In genomic region chr2:25042321-25043240, GRCh38 we compare ENCODE assay signal across 8 cellular contexts. TPM values are rescaled to one million over a fixed set of nuclear protein-coding genes. Genes with fewer than 3 reads are reported as not detected.
DNase-seq lines count a peak whose midpoint lies in the region; ATAC-seq, FAIRE-seq and TF ChIP-seq lines count a peak whose summit lies in the region.

No MANE protein-coding gene starts in this region.

- no peaks in the 10 kb centered on the region for H3K9me2 ChIP-seq in OCI-LY7 (ENCODE audit: insufficient read depth, low read length)

- no peaks in the 10 kb centered on the region for H3K36me3 ChIP-seq in ES-I3 (ENCODE audit: insufficient read depth, low read length)
- H3K36me3 ChIP-seq in OCI-LY7 (ENCODE audit: insufficient read depth, low read length) = no peaks in the 10 kb centered on the region
- no peaks in the 10 kb centered on the region for H3K36me3 ChIP-seq in K562 (ENCODE audit: control insufficient read depth, insufficient read depth, low read length)

- CTCF ChIA-PET in OCI-LY7 (lab: Charles Lee; ENCODE audit: unreplicated experiment) (no interaction called here), K562 (lab: Yijun Ruan, JAX; ENCODE audit: low intra/inter-chr PET ratio) (no interaction called here)

- no peaks in the 10 kb centered on the region for H3K9me1 ChIP-seq in K562 (ENCODE audit: control insufficient read depth, insufficient read depth, low read length)

- peaks cover 6% of the 10 kb centered on the region; the same call in 1 of the 2 replicates for H3K4me1 ChIP-seq in ES-I3 (ENCODE audit: insufficient read depth, low read length)
- H3K4me1 ChIP-seq in OCI-LY7 (ENCODE audit: insufficient read depth, low read length, poor library complexity, severe bottlenecking) = peaks cover 13% of the 10 kb centered on the region
- peaks cover 5 to 20% of the 10 kb centered on the region in 2 experiments; a peak in 3 of 5 replicates for H3K4me1 ChIP-seq in K562 (replicated peaks in 1 of 2; ENCODE audit: control insufficient read depth in 2 of 2, insufficient read depth in 2 of 2, low read length in 2 of 2)

- BruUV-seq in OCI-LY7 (replicated peaks; lab: Mats Ljungman, UMichigan) = no TSS peak
- BruUV-seq in K562 (replicated peaks; lab: Mats Ljungman, UMichigan) = no TSS peak

- DNase-seq in OCI-LY7 (ENCODE audit: low spot score) = no peak
- DNase-seq in K562 (ENCODE audit: extremely low read depth in 1 of 4, low spot score in 3 of 4) = peak in 3 of 4 experiments; percentile 8 to 16 (median 16)
- DNase-seq in iPS-NIHi11 (ENCODE audit: low spot score) = peak; percentile 60
- no peak for DNase-seq in skeletal muscle cell (ENCODE audit: low read depth)
- no peak for DNase-seq in superior temporal gyrus (ENCODE audit: extremely low spot score)

- POLR2A ChIA-PET in OCI-LY7 (lab: Charles Lee) (no interaction called here), K562 (lab: Yijun Ruan, JAX) (interaction anchor here (0.6 to 1.4 kb wide), 3 partner anchors 9 to 20 kb away, joined by 3 to 4 read pairs (median 3); no protein-coding TSS in a partner anchor)

- H2AFZ ChIP-seq in OCI-LY7 (ENCODE audit: low read length) = 0 out of 2 replicates have a peak overlapping the region, but pooled peaks have one; percentile 8
- H2AFZ ChIP-seq in K562 (ENCODE audit: low read depth, low read length) = peak overlapping the region; percentile 55; the same call in 1 of the 2 replicates

- TF ChIP-seq POLR2A in K562 (conservative IDR thresholded peaks at IDR 0.05) (no peak), GM18505 (IDR thresholded peaks at IDR 0.05; ENCODE audit: borderline replicate concordance, extremely low read depth, insufficient read depth, insufficient read length) (no peak)

- peaks cover 41 to 80% of the 10 kb centered on the region in 2 experiments for H3K27me3 ChIP-seq in K562 (ENCODE audit: control insufficient read depth in 2 of 2, insufficient read depth in 2 of 2, low read length in 2 of 2)

- H3K9ac ChIP-seq in ES-I3 (ENCODE audit: low read depth, low read length) (peak overlapping the region; percentile 88), K562 (ENCODE audit: insufficient read depth in 1 of 2, low read depth in 2 of 2, low read length in 2 of 2) (peak overlapping the region in 1 of 2 experiments; percentile 77; a peak in 2 of 4 replicates)

- intact Hi-C loops in OCI-LY7 (cut with micrococcal nuclease; ENCODE audit: unreplicated experiment) = no loop called here
- intact Hi-C loops in K562 (cut with micrococcal nuclease) = no loop called here

- H3K79me2 ChIP-seq in OCI-LY7 (ENCODE audit: insufficient read depth, low read depth, low read length) (no peaks in the 10 kb centered on the region), K562 (ENCODE audit: control insufficient read depth, insufficient read depth, low read length) (no peaks in the 10 kb centered on the region)

- TF ChIP-seq CTCF in OCI-LY7 (conservative IDR thresholded peaks at IDR 0.05; ENCODE audit: low read length) (no peak), K562 (IDR thresholded peaks at IDR 0.05 in 2 of 3, conservative IDR thresholded peaks at IDR 0.05 in 1 of 3; ENCODE audit: insufficient read depth in 2 of 3, low read depth in 1 of 3, low read length in 3 of 3) (no peak)

- in situ Hi-C loops in K562 (cut with MboI) = no loop called here

- H4K20me1 ChIP-seq in OCI-LY7 (ENCODE audit: insufficient read depth, low read length) (no peaks in the 10 kb centered on the region), K562 (replicated peaks; ENCODE audit: control insufficient read depth, insufficient read depth, low read length) (peaks cover 10% of the 10 kb centered on the region; the same call in 1 of the 2 replicates)

- TF ChIP-seq RAD21 in K562 (CRISPR knock-in tag; conservative IDR thresholded peaks at IDR 0.05 in 1 of 2, IDR thresholded peaks at IDR 0.05 in 1 of 2) = no peak

- peak overlapping the region; percentile 67 for H3K4me3 ChIP-seq in OCI-LY7 (ENCODE audit: low read depth, low read length, poor library complexity, severe bottlenecking)
- peak overlapping the region; percentile 41 for H3K4me3 ChIP-seq in K562
- H3K4me3 ChIP-seq in skeletal muscle cell (ENCODE audit: low read depth, low read length) = peak overlapping the region; percentile 68

- no peak for FAIRE-seq in K562 (lab: Jason Lieb, UNC)

- WGBS in K562 (ENCODE audit: insufficient coverage, low coverage, missing lambda C conversion rate) = 6% methylated on average over 54 of the region's 76 CpGs

- no peak overlapping the region for H3K27ac ChIP-seq in OCI-LY7 (ENCODE audit: low read depth, low read length, poor library complexity, severe bottlenecking)
- no peak overlapping the region for H3K27ac ChIP-seq in K562 (ENCODE audit: extremely low read depth, low read depth, low read length)

- H3K9me3 ChIP-seq in ES-I3 (ENCODE audit: control insufficient read depth, insufficient read depth, low read length) (no peaks in the 10 kb centered on the region), OCI-LY7 (ENCODE audit: low read length) (no peaks in the 10 kb centered on the region), K562 (replicated peaks; ENCODE audit: control insufficient read depth, insufficient read depth, low read depth, low read length) (no peaks in the 10 kb centered on the region)

- peak overlapping the region; percentile 90 for H3K4me2 ChIP-seq in OCI-LY7 (ENCODE audit: low read length)
- H3K4me2 ChIP-seq in K562 (ENCODE audit: insufficient read depth, low read length) = peak overlapping the region; percentile 52

- TF ChIP-seq EP300 in K562 (IDR thresholded peaks at IDR 0.05; ENCODE audit: low read length) = no peak

- peak; percentile 20 for ATAC-seq in HG02642 (IDR thresholded peaks at IDR 0.05; ENCODE audit: poor library complexity, unreplicated experiment)
- no peak; the same call in 2 of the 3 replicates for ATAC-seq in K562
- no peak for ATAC-seq in GM18505 (IDR thresholded peaks at IDR 0.05; ENCODE audit: unreplicated experiment)

TF ChIP-seq in K562, 482 proteins besides CTCF, POLR2A, EP300 and RAD21 (continues in another document):
- no peak for TF ChIP-seq MITF (IDR thresholded peaks at IDR 0.05)
- TF ChIP-seq NCOA1 (IDR thresholded peaks at IDR 0.05; ENCODE audit: low read depth) = no peak
- no peak for TF ChIP-seq TRIM28 (IDR thresholded peaks at IDR 0.05)
- no peak for TF ChIP-seq ILF3 (IDR thresholded peaks at IDR 0.05; ENCODE audit: borderline replicate concordance)
- TF ChIP-seq ZNF740 (CRISPR knock-in tag; IDR thresholded peaks at IDR 0.05) = no peak
- no peak for TF ChIP-seq ZNF740 (tag; IDR thresholded peaks at IDR 0.05)
- no peak for TF ChIP-seq ELF2 (CRISPR knock-in tag; IDR thresholded peaks at IDR 0.05)
- no peak for TF ChIP-seq ATF4 (CRISPR knock-in tag; IDR thresholded peaks at IDR 0.05)
- peak; percentile 72 for TF ChIP-seq NFIC (IDR thresholded peaks at IDR 0.05)
- no peak for TF ChIP-seq ZNF57 (CRISPR knock-in tag; IDR thresholded peaks at IDR 0.05)

RNA-seq across cellular contexts. Expression of gene EFR3B, which starts 0.7 kb away (rescaled TPM):
- total RNA-seq in OCI-LY7 (2014; rRNA removed; shearing (Covaris generic)) = not detected in 2 replicates
- total RNA-seq in OCI-LY7 (2022) = not detected in 2 replicates
- 0.09 TPM in 1 of 2 replicates, not detected in the other for total RNA-seq in K562 (2011; cell fraction: chromatin; rRNA removed; ENCODE audit: low replicate concordance)
- not detected in 2 replicates for total RNA-seq in K562 (2011; cell fraction: nucleolus; rRNA removed)
- 0.07 TPM in 1 of 2 replicates, not detected in the other for total RNA-seq in K562 (2011; cell fraction: nucleoplasm; rRNA removed)
- not detected in 2 replicates for total RNA-seq in K562 (2014; rRNA removed)
- total RNA-seq in K562 (2014; rRNA removed; fragmentation: Illumina TruSeq; extraction: Trizol) = not detected in 2 replicates
- total RNA-seq in K562 (2015; rRNA removed; fragmentation: Illumina TruSeq; extraction: Trizol) = not detected in 2 replicates
- total RNA-seq in K562 (2021) = 0.09 TPM in 1 of 2 replicates, not detected in the other
- not detected in 2 replicates for polyA plus RNA-seq in K562 (2011; rRNA removed)
- polyA plus RNA-seq in K562 (2011; cell fraction: cytosol; rRNA removed) = under 0.01 TPM in 1 of 2 replicates, not detected in the other
- 0.01 TPM in 1 of 2 replicates, not detected in the other for polyA plus RNA-seq in K562 (2011; cell fraction: nucleus; rRNA removed)
- 0.01 TPM in 1 of 2 replicates, not detected in the other for polyA plus RNA-seq in K562 (2012)
- not detected in 2 replicates for polyA plus RNA-seq in K562 (2014; fragmentation: Illumina TruSeq; extraction: Trizol)
- polyA plus RNA-seq in K562 (2014; fragmentation: Nextera tagmentation; extraction: Ambion mirVana) = not detected
- polyA plus RNA-seq in K562 (2014; rRNA removed) = not detected in 2 replicates
- polyA minus RNA-seq in K562 (2011; rRNA and poly(A)+ RNA removed) = 0.04 and 0.06 TPM in 2 replicates
- not detected in 2 replicates for polyA minus RNA-seq in K562 (2011; cell fraction: cytosol; rRNA and poly(A)+ RNA removed)
- polyA minus RNA-seq in K562 (2011; cell fraction: nucleus; rRNA and poly(A)+ RNA removed) = not detected in 2 replicates

Comparison
In these comparisons a context has a peak if more than half of its experiments do, and no peak if none do; other contexts are left out.
1. DNase-seq: peak in K562 (3 of 4) and iPS-NIHi11 (single experiment); none in OCI-LY7 (single experiment), skeletal muscle cell (single experiment) and superior temporal gyrus (single experiment).
2. Peak in every context shown above with its lines, with median percentiles within 50 percentile points of each other: H3K4me3 ChIP-seq.